Comparison of ENCODE assay signal across 8 cellular contexts in the genomic region with DNA sequence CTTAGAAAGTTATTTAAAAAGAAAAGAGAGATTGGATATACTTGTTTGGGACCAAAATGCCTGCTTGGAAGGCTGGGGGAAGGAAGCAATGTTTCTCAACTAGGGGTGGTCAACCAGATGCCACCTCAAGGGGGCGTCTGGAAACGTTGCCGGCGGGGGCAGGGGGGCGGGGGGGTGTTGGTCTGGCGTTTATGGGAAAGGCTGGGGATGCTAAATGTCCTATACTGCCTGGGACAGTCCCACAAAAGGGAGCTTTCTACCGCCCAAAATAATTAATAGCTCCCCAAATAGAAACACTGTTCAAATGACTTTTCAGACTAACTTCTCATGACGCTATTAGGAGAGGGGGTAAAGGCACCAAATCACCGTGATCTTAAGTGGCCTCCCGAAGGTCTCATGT. TPM values are rescaled to one million over a fixed set of nuclear protein-coding genes. Genes with fewer than 3 reads are reported as not detected.
DNase-seq lines count a peak whose midpoint lies in the region; ATAC-seq and TF ChIP-seq lines count a peak whose summit lies in the region.

No MANE protein-coding gene starts in this region.

- TF ChIP-seq CTCF in HEK293 (tag by site-specific recombination; IDR thresholded peaks at IDR 0.05) (no peak), stomach (IDR thresholded peaks at IDR 0.05) (peak in 1 of 7 experiments; percentile 20)

- no peak overlapping the region for H2BK5ac ChIP-seq in mesendoderm (ENCODE audit: low read length)

- WGBS in mesendoderm (ENCODE audit: extremely low coverage, insufficient coverage, low lambda C conversion rate), result no CpG with 5 or more reads among the region's 10 CpGs
- WGBS in stomach, 5 donors, result 20 to 35% (median 25%) methylated on average over 9 to 10 of the region's 10 CpGs

- H4K8ac ChIP-seq in mesendoderm (ENCODE audit: low read depth, low read length), result no peak overlapping the region

- intact Hi-C loops in stomach (cut with DNase I; ENCODE audit: low total_unique reads), result no loop called here

- no peaks in the 10 kb centered on the region for H3K9me3 Mint-ChIP-seq in activated naive CD8-positive, alpha-beta T cell treated with anti-CD3 and anti-CD28 coated beads, Interleukin-2, amount 50 U/mL, for 24 hours

- no peak overlapping the region for H2AK5ac ChIP-seq in mesendoderm (ENCODE audit: low read length)

- H3K27ac Mint-ChIP-seq in activated naive CD8-positive, alpha-beta T cell treated with anti-CD3 and anti-CD28 coated beads, Interleukin-2, amount 50 U/mL, for 24 hours, result peak overlapping the region; percentile 65

- H3K9me3 ChIP-seq in HEK293 (ENCODE audit: control insufficient read depth, insufficient read depth, low read depth, low read length), result no peaks in the 10 kb centered on the region
- no peaks in the 10 kb centered on the region for H3K9me3 ChIP-seq in stomach

- peak; percentile 32 for DNase-seq in COR-L47 (lab: John Stamatoyannopoulos, UW)
- DNase-seq in activated naive CD8-positive, alpha-beta T cell treated with anti-CD3 and anti-CD28 coated beads, Interleukin-2, amount 50 U/mL, for 24 hours, result peak; percentile 38
- peak; percentile 49 for DNase-seq in mesendoderm
- DNase-seq in activated CD8-positive, alpha-beta memory T cell treated with anti-CD3 and anti-CD28 coated beads, Interleukin-2, amount 50 U/mL, for 4 hours, result no peak
- no peak for DNase-seq in stomach

- H3K27me3 ChIP-seq in mesendoderm (ENCODE audit: insufficient read depth, low read length, poor library complexity) (no peaks in the 10 kb centered on the region), stomach (no peaks in the 10 kb centered on the region)

- H3K4me1 ChIP-seq in HEK293 (ENCODE audit: control insufficient read depth, insufficient read depth, low read length) (peaks cover 10% of the 10 kb centered on the region), mesendoderm (ENCODE audit: control insufficient read depth, low read depth, low read length) (no peaks in the 10 kb centered on the region), stomach (peaks cover 59 to 77% (median 63%) of the 10 kb centered on the region in 4 donors)

- no peak overlapping the region for H4K5ac ChIP-seq in mesendoderm (ENCODE audit: low read length)

- peaks cover 4% of the 10 kb centered on the region for H3K27me3 Mint-ChIP-seq in activated naive CD8-positive, alpha-beta T cell treated with anti-CD3 and anti-CD28 coated beads, Interleukin-2, amount 50 U/mL, for 24 hours

- H3K23ac ChIP-seq in mesendoderm (ENCODE audit: low read length), result no peak overlapping the region

- H3K4ac ChIP-seq in mesendoderm (ENCODE audit: low read depth, low read length), result no peak overlapping the region

- H3K27ac ChIP-seq in HEK293 (ENCODE audit: extremely low read depth, low read depth, low read length) (no peak overlapping the region), mesendoderm (ENCODE audit: low read depth, low read length) (no peak overlapping the region), stomach (no peak overlapping the region)

- peaks cover 66% of the 10 kb centered on the region for H3K4me1 Mint-ChIP-seq in activated naive CD8-positive, alpha-beta T cell treated with anti-CD3 and anti-CD28 coated beads, Interleukin-2, amount 50 U/mL, for 24 hours

- H3K4me2 ChIP-seq in mesendoderm (ENCODE audit: low read length), result no peak overlapping the region

- peaks cover 28% of the 10 kb centered on the region for H3K79me1 ChIP-seq in mesendoderm (ENCODE audit: low read length)

- H2BK120ac ChIP-seq in mesendoderm (ENCODE audit: low read depth, low read length), result no peak overlapping the region

- no peak overlapping the region for H3K9ac ChIP-seq in mesendoderm (ENCODE audit: low read length)

- CTCF ChIA-PET in HEK293 (lab: Yijun Ruan, JAX), result interaction anchor here (0.5 to 4.1 kb wide), 19 partner anchors 8 to 143 kb away, joined by 3 to 18 read pairs (median 3); no protein-coding TSS in a partner anchor

- POLR2A ChIA-PET in HEK293 (lab: Yijun Ruan, JAX), result interaction anchor here (1.3 to 1.6 kb wide), 2 partner anchors 8 to 12 kb away, joined by 3 to 5 read pairs; no protein-coding TSS in a partner anchor

- H3K56ac ChIP-seq in mesendoderm (ENCODE audit: low read length), result no peak overlapping the region

- no peak for ATAC-seq in activated naive CD8-positive, alpha-beta T cell treated with anti-CD3 and anti-CD28 coated beads, Interleukin-2, amount 50 U/mL, for 24 hours
- ATAC-seq in HG02840 (IDR thresholded peaks at IDR 0.05; ENCODE audit: low FRiP score, unreplicated experiment), result no peak
- ATAC-seq in HG03439 (IDR thresholded peaks at IDR 0.05; ENCODE audit: unreplicated experiment), result no peak

- H3K4me3 Mint-ChIP-seq in activated naive CD8-positive, alpha-beta T cell treated with anti-CD3 and anti-CD28 coated beads, Interleukin-2, amount 50 U/mL, for 24 hours, result peak overlapping the region; percentile 74

- H3K79me2 ChIP-seq in mesendoderm (ENCODE audit: control insufficient read depth, insufficient read depth, low read length), result peaks cover 18% of the 10 kb centered on the region

- peaks cover 52% of the 10 kb centered on the region for H3K36me3 Mint-ChIP-seq in activated naive CD8-positive, alpha-beta T cell treated with anti-CD3 and anti-CD28 coated beads, Interleukin-2, amount 50 U/mL, for 24 hours (ENCODE audit: low read depth)

- no peak overlapping the region for H3K4me3 ChIP-seq in HEK293 (ENCODE audit: low read depth, low read length)
- H3K4me3 ChIP-seq in mesendoderm (ENCODE audit: low read length), result no peak overlapping the region
- H3K4me3 ChIP-seq in stomach, result peak overlapping the region in 2 of 4 donors; percentile 88 to 99

- H3K36me3 ChIP-seq in HEK293 (ENCODE audit: control insufficient read depth in 2 of 2, insufficient read depth in 1 of 2, low read length in 2 of 2) (peaks cover 42 to 63% of the 10 kb centered on the region in 2 experiments), mesendoderm (ENCODE audit: control insufficient read depth, insufficient read depth, low read length) (peaks cover 28% of the 10 kb centered on the region), stomach (peaks cover 56 to 62% (median 60%) of the 10 kb centered on the region in 4 donors)

- no peak for TF ChIP-seq POLR2A in stomach (IDR thresholded peaks at IDR 0.05)

- no peak overlapping the region for H2BK15ac ChIP-seq in mesendoderm (replicated peaks; ENCODE audit: low read depth)

- no peak for TF ChIP-seq EP300 in stomach (IDR thresholded peaks at IDR 0.05)

- H3K18ac ChIP-seq in mesendoderm (ENCODE audit: low read length), result no peak overlapping the region

TF ChIP-seq in HEK293, 187 proteins besides CTCF, POLR2A, EP300 and RAD21:
- no peak for TF ChIP-seq ZNF426 (tag by site-specific recombination; IDR thresholded peaks at IDR 0.05)
- TF ChIP-seq, protein P1, sequence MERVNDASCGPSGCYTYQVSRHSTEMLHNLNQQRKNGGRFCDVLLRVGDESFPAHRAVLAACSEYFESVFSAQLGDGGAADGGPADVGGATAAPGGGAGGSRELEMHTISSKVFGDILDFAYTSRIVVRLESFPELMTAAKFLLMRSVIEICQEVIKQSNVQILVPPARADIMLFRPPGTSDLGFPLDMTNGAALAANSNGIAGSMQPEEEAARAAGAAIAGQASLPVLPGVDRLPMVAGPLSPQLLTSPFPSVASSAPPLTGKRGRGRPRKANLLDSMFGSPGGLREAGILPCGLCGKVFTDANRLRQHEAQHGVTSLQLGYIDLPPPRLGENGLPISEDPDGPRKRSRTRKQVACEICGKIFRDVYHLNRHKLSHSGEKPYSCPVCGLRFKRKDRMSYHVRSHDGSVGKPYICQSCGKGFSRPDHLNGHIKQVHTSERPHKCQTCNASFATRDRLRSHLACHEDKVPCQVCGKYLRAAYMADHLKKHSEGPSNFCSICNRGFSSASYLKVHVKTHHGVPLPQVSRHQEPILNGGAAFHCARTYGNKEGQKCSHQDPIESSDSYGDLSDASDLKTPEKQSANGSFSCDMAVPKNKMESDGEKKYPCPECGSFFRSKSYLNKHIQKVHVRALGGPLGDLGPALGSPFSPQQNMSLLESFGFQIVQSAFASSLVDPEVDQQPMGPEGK (tag by site-specific recombination; IDR thresholded peaks at IDR 0.05), result peak; percentile 52; the same call in 1 of the 2 replicates
- no peak for TF ChIP-seq ZNF239 (tag by site-specific recombination; IDR thresholded peaks at IDR 0.05)

RNA-seq across cellular contexts. Expression of a gene that starts 2.2 kb away (rescaled TPM):
- polyA plus RNA-seq in mesendoderm (2013, experiment 1 of 2), result 17.7 TPM
- 17.3 TPM for polyA plus RNA-seq in mesendoderm (2013, experiment 2 of 2)
- total RNA-seq in stomach, result 100 to 1,000 TPM in 2 of 5 donors, 10 to 100 TPM in 3; 42.4 to 172 (median 76.9) TPM
- polyA plus RNA-seq in stomach, result 10 to 100 TPM; 22.7 to 40.5 (median 24.3) TPM

Comparison
In these comparisons a context has a peak if more than half of its experiments do, and no peak if none do; other contexts are left out.
1. DNase-seq: peak in COR-L47 (single experiment), activated naive CD8-positive, alpha-beta T cell treated with anti-CD3 and anti-CD28 coated beads, Interleukin-2, amount 50 U/mL, for 24 hours (single experiment) and mesendoderm (single experiment); none in activated CD8-positive, alpha-beta memory T cell treated with anti-CD3 and anti-CD28 coated beads, Interleukin-2, amount 50 U/mL, for 4 hours (single experiment) and stomach (single experiment).